In genomic region chr5:178304016-178304415, GRCh38 we compare ENCODE assay signal across 18 cellular contexts.
A peak's percentile ranks its signal among the peaks of the same experiment; 100 is the strongest.
DNase-seq lines count a peak whose midpoint lies in the region; ATAC-seq and TF ChIP-seq lines count a peak whose summit lies in the region.
"Had no signal": no experiment of that assay in that cellular context is flagged by ENCODE, and none has a peak within 500 bp of the region (broad histone marks: within the 10 kb centered on the region; RNA-seq: fewer than 3 reads in every experiment).

No MANE protein-coding gene starts in this region.

- no peak for TF ChIP-seq POLR2A in sigmoid colon (IDR thresholded peaks at IDR 0.05)

- intact Hi-C loops in natural killer cell (cut with micrococcal nuclease) (no loop called here), sigmoid colon (cut with DNase I) (no loop called here)

- H3K4me3 Mint-ChIP-seq in natural killer cell treated with Interleukin-12 subunit alpha and Interleukin-12 subunit beta and Interleukin-15 and Interleukin-18, amount 100 ng/mL, for 72 hours: no peak overlapping the region
- H3K4me3 Mint-ChIP-seq in natural killer cell: no peak overlapping the region
- no peak overlapping the region for H3K4me3 Mint-ChIP-seq in activated T-cell treated with anti-CD3 and anti-CD28 coated beads, Interleukin-2, amount 50 U/mL, for 72 hours
- no peak overlapping the region for H3K4me3 Mint-ChIP-seq in osteocyte (ENCODE audit: unreplicated experiment)
- H3K4me3 Mint-ChIP-seq: CD8-positive, alpha-beta memory T cell; HFFc6 had no signal

- no peak for TF ChIP-seq CTCF in natural killer cell (IDR thresholded peaks at IDR 0.05)
- TF ChIP-seq CTCF in sigmoid colon (IDR thresholded peaks at IDR 0.05): no peak
- TF ChIP-seq CTCF in osteocyte (IDR thresholded peaks at IDR 0.05): no peak

- no peak overlapping the region for H3K27ac Mint-ChIP-seq in natural killer cell treated with Interleukin-12 subunit alpha and Interleukin-12 subunit beta and Interleukin-15 and Interleukin-18, amount 100 ng/mL, for 72 hours
- H3K27ac Mint-ChIP-seq in natural killer cell (no peak overlapping the region), osteocyte (ENCODE audit: unreplicated experiment) (no peak overlapping the region)
- H3K27ac Mint-ChIP-seq in activated T-cell treated with anti-CD3 and anti-CD28 coated beads, Interleukin-2, amount 50 U/mL, for 72 hours: no peak overlapping the region
- H3K27ac Mint-ChIP-seq: CD8-positive, alpha-beta memory T cell; HFFc6 had no signal

- TF ChIP-seq EP300 in sigmoid colon (IDR thresholded peaks at IDR 0.05): no peak

- peak; percentile 48 for DNase-seq in natural killer cell treated with Interleukin-12 subunit alpha and Interleukin-12 subunit beta and Interleukin-15 and Interleukin-18, amount 100 ng/mL, for 72 hours (ENCODE audit: low spot score)
- DNase-seq in natural killer cell: no peak
- peak; percentile 32 for DNase-seq in islet precursor cell
- peak; percentile 57 for DNase-seq in sigmoid colon
- no peak for DNase-seq in activated T-cell treated with anti-CD3 and anti-CD28 coated beads, Interleukin-2, amount 50 U/mL, for 72 hours
- no peak for DNase-seq in osteocyte (ENCODE audit: extremely low spot score, unreplicated experiment)
- no peak for DNase-seq in germinal center (ENCODE audit: low spot score)
- DNase-seq: CD8-positive, alpha-beta memory T cell; DMS53; EL; HFFc6; KBM-7; NCI-H1105; NCI-H2081; NCI-H2171 treated with DMSO at 0.1 percent for 48 hours; NCI-H446 treated with DMSO at 0.1 percent for 48 hours had no signal

- 72 to 83% methylated on average over 12 of the region's 12 CpGs for WGBS in sigmoid colon, 2 donors

- peaks cover 0 to 12% (median 10%) of the 10 kb centered on the region in 4 donors for H3K4me1 ChIP-seq in sigmoid colon

- no peaks in the 10 kb centered on the region for H3K9me3 ChIP-seq in sigmoid colon

- ATAC-seq in natural killer cell treated with Interleukin-12 subunit alpha and Interleukin-12 subunit beta and Interleukin-15 and Interleukin-18, amount 100 ng/mL, for 72 hours: no peak
- ATAC-seq in natural killer cell: no peak
- ATAC-seq in activated T-cell treated with anti-CD3 and anti-CD28 coated beads, Interleukin-2, amount 50 U/mL, for 72 hours (replicated peaks in 1 of 2): no peak
- ATAC-seq: Panc1 had no signal

- H3K4me1 Mint-ChIP-seq in natural killer cell treated with Interleukin-12 subunit alpha and Interleukin-12 subunit beta and Interleukin-15 and Interleukin-18, amount 100 ng/mL, for 72 hours (ENCODE audit: low read depth in 2 of 2): no peaks in the 10 kb centered on the region
- no peaks in the 10 kb centered on the region for H3K4me1 Mint-ChIP-seq in natural killer cell
- peaks cover 6% of the 10 kb centered on the region for H3K4me1 Mint-ChIP-seq in activated T-cell treated with anti-CD3 and anti-CD28 coated beads, Interleukin-2, amount 50 U/mL, for 72 hours (ENCODE audit: low read depth)
- H3K4me1 Mint-ChIP-seq in osteocyte (ENCODE audit: unreplicated experiment): no peaks in the 10 kb centered on the region
- H3K4me1 Mint-ChIP-seq: CD8-positive, alpha-beta memory T cell had no signal

- H3K27me3 ChIP-seq in sigmoid colon: peaks cover 0 to 6% (median 0%) of the 10 kb centered on the region in 3 donors

- no peak overlapping the region for H3K27ac ChIP-seq in sigmoid colon
- H3K27ac ChIP-seq: BLaER1 treated with 17β-estradiol and CSF1 and Interleukin-3, amounts not matched to agents 10 nM and 100 nM had no signal

- no peaks in the 10 kb centered on the region for H3K9me3 Mint-ChIP-seq in natural killer cell treated with Interleukin-12 subunit alpha and Interleukin-12 subunit beta and Interleukin-15 and Interleukin-18, amount 100 ng/mL, for 72 hours
- H3K9me3 Mint-ChIP-seq in natural killer cell (no peaks in the 10 kb centered on the region), osteocyte (ENCODE audit: unreplicated experiment) (peaks cover 9% of the 10 kb centered on the region)
- H3K9me3 Mint-ChIP-seq in activated T-cell treated with anti-CD3 and anti-CD28 coated beads, Interleukin-2, amount 50 U/mL, for 72 hours: no peaks in the 10 kb centered on the region

- no peaks in the 10 kb centered on the region for H3K36me3 ChIP-seq in sigmoid colon
- H3K36me3 ChIP-seq: BLaER1 treated with 17β-estradiol and CSF1 and Interleukin-3, amounts not matched to agents 10 nM and 100 nM had no signal

- peaks cover 10 to 15% of the 10 kb centered on the region in 2 donors for H3K27me3 Mint-ChIP-seq in natural killer cell treated with Interleukin-12 subunit alpha and Interleukin-12 subunit beta and Interleukin-15 and Interleukin-18, amount 100 ng/mL, for 72 hours
- H3K27me3 Mint-ChIP-seq in natural killer cell (ENCODE audit: low read depth in 2 of 2) (peaks cover 10 to 20% of the 10 kb centered on the region in 2 donors), osteocyte (ENCODE audit: unreplicated experiment) (no peaks in the 10 kb centered on the region)
- H3K27me3 Mint-ChIP-seq in activated T-cell treated with anti-CD3 and anti-CD28 coated beads, Interleukin-2, amount 50 U/mL, for 72 hours (ENCODE audit: low read depth): peaks cover 15% of the 10 kb centered on the region

- no peak overlapping the region for H3K4me3 ChIP-seq in sigmoid colon
- H3K4me3 ChIP-seq: BLaER1 treated with 17β-estradiol and CSF1 and Interleukin-3, amounts not matched to agents 10 nM and 100 nM had no signal

- H3K36me3 Mint-ChIP-seq in natural killer cell treated with Interleukin-12 subunit alpha and Interleukin-12 subunit beta and Interleukin-15 and Interleukin-18, amount 100 ng/mL, for 72 hours: no peaks in the 10 kb centered on the region
- no peaks in the 10 kb centered on the region for H3K36me3 Mint-ChIP-seq in natural killer cell
- no peaks in the 10 kb centered on the region for H3K36me3 Mint-ChIP-seq in activated T-cell treated with anti-CD3 and anti-CD28 coated beads, Interleukin-2, amount 50 U/mL, for 72 hours (ENCODE audit: insufficient read depth in 2 of 2)
- H3K36me3 Mint-ChIP-seq in osteocyte (ENCODE audit: unreplicated experiment): no peaks in the 10 kb centered on the region

Comparison
In these comparisons a context has a peak if more than half of its experiments do, and no peak if none do; other contexts are left out.
1. DNase-seq: peak in natural killer cell treated with Interleukin-12 subunit alpha and Interleukin-12 subunit beta and Interleukin-15 and Interleukin-18, amount 100 ng/mL, for 72 hours (single experiment), islet precursor cell (single experiment) and sigmoid colon (single experiment); none in natural killer cell (single experiment), activated T-cell treated with anti-CD3 and anti-CD28 coated beads, Interleukin-2, amount 50 U/mL, for 72 hours (0 of 2), osteocyte (single experiment) and germinal center (single experiment).